In the genomic region with DNA sequence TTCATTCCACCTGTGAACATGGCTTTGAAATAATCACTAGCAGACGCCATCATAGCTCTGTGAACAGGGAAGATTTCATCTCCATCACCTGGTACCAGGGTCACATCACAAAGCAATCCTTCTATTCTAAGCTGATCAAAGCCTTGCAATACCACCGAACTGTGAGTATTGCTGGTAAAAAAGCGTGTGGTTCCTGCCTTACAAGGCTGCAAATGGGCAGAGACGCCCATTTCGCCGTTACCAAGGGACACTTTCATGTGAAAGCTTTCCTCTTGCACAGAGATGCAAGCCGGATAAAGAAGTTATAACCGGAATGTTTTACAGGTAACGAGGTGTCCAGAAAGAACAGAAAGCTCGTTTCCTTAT, we compare ENCODE assay signal across 6 cellular contexts. TPM values are rescaled to one million over a fixed set of nuclear protein-coding genes. Genes with fewer than 3 reads are reported as not detected.
DNase-seq lines count a peak whose midpoint lies in the region; ATAC-seq and TF ChIP-seq lines count a peak whose summit lies in the region.

No MANE protein-coding gene starts in this region.

- WGBS in IMR-90 (ENCODE audit: extremely low coverage in 2 of 2, insufficient read length in 1 of 2), 2 experiments: 0% methylated on average over 4 of the region's 10 CpGs; no CpG with 5 or more reads in 1 of the 2 experiments

- peak overlapping the region; percentile 96 for H2AK9ac ChIP-seq in IMR-90 (replicated peaks; ENCODE audit: low read depth, low read length, poor library complexity)

- peaks cover 30% of the 10 kb centered on the region for H3K4me1 Mint-ChIP-seq in endothelial cell (ENCODE audit: unreplicated experiment)

- peaks cover 0 to 38% of the 10 kb centered on the region in 2 experiments; a peak in 2 of 4 replicates for H3K79me1 ChIP-seq in IMR-90 (ENCODE audit: low read depth in 1 of 2, low read length in 2 of 2)

- H3K9me1 ChIP-seq in IMR-90 (ENCODE audit: insufficient read depth, low read length): peaks cover 7% of the 10 kb centered on the region

- H3K9me3 Mint-ChIP-seq in endothelial cell (ENCODE audit: unreplicated experiment): no peaks in the 10 kb centered on the region

- H2BK120ac ChIP-seq in IMR-90 (ENCODE audit: low read depth, low read length): peak overlapping the region; percentile 44

- peak overlapping the region; percentile 94 for H3K27ac Mint-ChIP-seq in endothelial cell (ENCODE audit: unreplicated experiment)

- peak overlapping the region; percentile 98 for H3K23ac ChIP-seq in IMR-90 (ENCODE audit: low read depth, low read length)

- H3K18ac ChIP-seq in IMR-90 (ENCODE audit: low read depth, low read length): peak overlapping the region; percentile 93

- H3K56ac ChIP-seq in IMR-90 (ENCODE audit: extremely low read depth, insufficient read depth, low read length): peak overlapping the region; percentile 78

- TF ChIP-seq POLR2A in IMR-90 (IDR thresholded peaks at IDR 0.05; ENCODE audit: low read depth, low read length): no peak

- H3K27me3 Mint-ChIP-seq in endothelial cell (ENCODE audit: unreplicated experiment): peaks cover 1% of the 10 kb centered on the region

- peak overlapping the region; percentile 94 for H2AFZ ChIP-seq in IMR-90 (replicated peaks; ENCODE audit: low read length, poor library complexity)

- CTCF ChIA-PET in IMR-90 (lab: Yijun Ruan, JAX): interaction anchor here (1.8 to 2.2 kb wide), 2 partner anchors 8 to 61 kb away, joined by 5 to 9 read pairs; no protein-coding TSS in a partner anchor

- in situ Hi-C loops in IMR-90 (cut with MboI; ENCODE audit: low sequenced_read_pairs): loop anchor here (25.0 kb wide), 2 partner anchors 328 to 678 kb away; partner anchors contain the start of gene CDKN2B

- dilution Hi-C loops in IMR-90 (cut with HindIII; ENCODE audit: low sequenced_read_pairs, unreplicated experiment): no loop called here

- H2AK5ac ChIP-seq in IMR-90 (ENCODE audit: low read depth, low read length): peak overlapping the region; percentile 64

- peak overlapping the region; percentile 97 for H3K4ac ChIP-seq in IMR-90 (ENCODE audit: low read depth, low read length)

- POLR2A ChIA-PET in IMR-90 (lab: Charles Lee; ENCODE audit: unreplicated experiment): no interaction called here

- H3K9ac ChIP-seq in IMR-90 (ENCODE audit: low read depth, low read length): peak overlapping the region; percentile 98
- peak overlapping the region; percentile 98 to 99 (median 98) for H3K9ac ChIP-seq in skeletal muscle tissue (ENCODE audit: low read depth in 1 of 3, low read length in 3 of 3)

- no peak overlapping the region for H2BK20ac ChIP-seq in IMR-90 (ENCODE audit: low read depth, low read length)

- peak overlapping the region; percentile 94 for H3K4me3 Mint-ChIP-seq in endothelial cell (ENCODE audit: unreplicated experiment)

- H3K14ac ChIP-seq in IMR-90 (replicated peaks; ENCODE audit: low read depth, low read length): peak overlapping the region; percentile 92

- intact Hi-C loops in IMR-90 (cut with micrococcal nuclease): loop anchor here (10.0 kb wide), 1 partner anchor 220 kb away; no protein-coding TSS in a partner anchor

- H4K91ac ChIP-seq in IMR-90 (ENCODE audit: insufficient read depth, low read depth, low read length): peak overlapping the region; percentile 82

- H3K9me3 ChIP-seq in IMR-90 (ENCODE audit: control insufficient read depth, insufficient read depth, low read length): no peaks in the 10 kb centered on the region
- H3K9me3 ChIP-seq in skeletal muscle tissue (ENCODE audit: control insufficient read depth in 3 of 3, low read length in 3 of 3): no peaks in the 10 kb centered on the region

- H3K27me3 ChIP-seq in IMR-90 (ENCODE audit: control insufficient read depth, insufficient read depth, low read length) (no peaks in the 10 kb centered on the region), skeletal muscle tissue (ENCODE audit: control insufficient read depth in 3 of 3, insufficient read depth in 3 of 3, low read length in 3 of 3) (no peaks in the 10 kb centered on the region)

- H3K27ac ChIP-seq in IMR-90 (ENCODE audit: insufficient read depth, low read length) (peak overlapping the region; percentile 96), skeletal muscle tissue (ENCODE audit: low read depth, low read length) (peak overlapping the region; percentile 93)

- ATAC-seq in GM19372 (IDR thresholded peaks at IDR 0.05; ENCODE audit: low read depth, unreplicated experiment) (peak; percentile 7), IMR-90 (ENCODE audit: low read depth) (no peak), HG03097 (IDR thresholded peaks at IDR 0.05; ENCODE audit: low FRiP score, unreplicated experiment) (no peak)

- no peak for TF ChIP-seq CTCF in IMR-90 (conservative IDR thresholded peaks at IDR 0.05; ENCODE audit: low read depth, low read length)
- no peak for TF ChIP-seq CTCF in endothelial cell (IDR thresholded peaks at IDR 0.05; ENCODE audit: unreplicated experiment)

- peak overlapping the region; percentile 96 for H3K4me2 ChIP-seq in IMR-90 (ENCODE audit: low read depth, low read length)

- peaks cover 11% of the 10 kb centered on the region for H3K36me3 ChIP-seq in IMR-90 (ENCODE audit: control insufficient read depth, insufficient read depth, low read length)
- peaks cover 0 to 5% (median 3%) of the 10 kb centered on the region in 3 donors for H3K36me3 ChIP-seq in skeletal muscle tissue (ENCODE audit: control insufficient read depth in 3 of 3, insufficient read depth in 3 of 3, low read length in 3 of 3)

- H4K20me1 ChIP-seq in IMR-90 (ENCODE audit: insufficient read depth, low read length): peaks cover 39% of the 10 kb centered on the region

- TF ChIP-seq RAD21 in IMR-90 (IDR thresholded peaks at IDR 0.05; ENCODE audit: low read length): no peak

- H2BK5ac ChIP-seq in IMR-90 (ENCODE audit: low read depth, low read length, poor library complexity, severe bottlenecking): peak overlapping the region; percentile 94

- H4K5ac ChIP-seq in IMR-90 (ENCODE audit: low read depth, low read length): peak overlapping the region; percentile 90

- H3K4me3 ChIP-seq in IMR-90 (ENCODE audit: insufficient read depth, low read depth, low read length) (peak overlapping the region; percentile 94), skeletal muscle tissue (ENCODE audit: low read length in 3 of 3) (peak overlapping the region; percentile 88 to 99 (median 92))

- H3K4me1 ChIP-seq in IMR-90 (ENCODE audit: control insufficient read depth, insufficient read depth, low read length) (peaks cover 7% of the 10 kb centered on the region), skeletal muscle tissue (ENCODE audit: control insufficient read depth in 3 of 3, insufficient read depth in 3 of 3, low read length in 3 of 3) (peaks cover 27 to 38% (median 32%) of the 10 kb centered on the region in 3 donors)

- peaks cover 13% of the 10 kb centered on the region for H3K36me3 Mint-ChIP-seq in endothelial cell (ENCODE audit: low read depth, unreplicated experiment)

- BruUV-seq in IMR-90 (replicated peaks; lab: Mats Ljungman, UMichigan): no TSS peak

- no peak overlapping the region for H2BK15ac ChIP-seq in IMR-90 (ENCODE audit: low read depth, low read length)

- DNase-seq in IMR-90 (peak; percentile 13), endothelial cell (ENCODE audit: low spot score) (peak; percentile 6), NCI-H1694 (lab: John Stamatoyannopoulos, UW) (no peak)

- H4K8ac ChIP-seq in IMR-90 (ENCODE audit: low read depth in 2 of 2, low read length in 2 of 2): peak overlapping the region; percentile 82 to 100

TF ChIP-seq in IMR-90, 13 proteins besides CTCF, POLR2A, EP300 and RAD21:
- no peak for TF ChIP-seq FOS (IDR thresholded peaks at IDR 0.05; ENCODE audit: low read depth, low read length)
- no peak for TF ChIP-seq RFX5 (IDR thresholded peaks at IDR 0.05; ENCODE audit: low read depth, low read length)
- no peak for TF ChIP-seq SMC3 (IDR thresholded peaks at IDR 0.05; ENCODE audit: low read depth, low read length)

RNA-seq across cellular contexts. Expression of gene KLHL9, which starts 0.6 kb away (rescaled TPM):
- total RNA-seq in IMR-90 (2012; rRNA removed) (46.4 and 68.6 TPM in 2 replicates), endothelial cell (ENCODE audit: unreplicated experiment) (39.5 TPM), skeletal muscle tissue (24.5 TPM)
- polyA plus RNA-seq in IMR-90 (2012; rRNA removed): 10.2 and 12.9 TPM in 2 replicates
- polyA plus RNA-seq in IMR-90 (2012; cell fraction: cytosol; rRNA removed): 3.3 and 3.5 TPM in 2 replicates
- 1.9 and 8.8 TPM in 2 replicates for polyA plus RNA-seq in IMR-90 (2012; cell fraction: nucleus; rRNA removed; ENCODE audit: low replicate concordance)

RNA-seq across cellular contexts. Expression of gene IFNA6, which starts 16.1 kb away (rescaled TPM):
- total RNA-seq in IMR-90 (2012; rRNA removed) (not detected in 2 replicates), endothelial cell (ENCODE audit: unreplicated experiment) (not detected), skeletal muscle tissue (not detected)
- polyA plus RNA-seq in IMR-90 (2012; rRNA removed): not detected in 2 replicates
- polyA plus RNA-seq in IMR-90 (2012; cell fraction: cytosol; rRNA removed): not detected in 2 replicates
- not detected in 2 replicates for polyA plus RNA-seq in IMR-90 (2012; cell fraction: nucleus; rRNA removed; ENCODE audit: low replicate concordance)

RNA-seq across cellular contexts. Expression of gene IFNA5, which starts 29.5 kb away (rescaled TPM):
- total RNA-seq in IMR-90 (2012; rRNA removed) (not detected in 2 replicates), endothelial cell (ENCODE audit: unreplicated experiment) (not detected), skeletal muscle tissue (not detected)
- polyA plus RNA-seq in IMR-90 (2012; rRNA removed): not detected in 2 replicates
- polyA plus RNA-seq in IMR-90 (2012; cell fraction: cytosol; rRNA removed): not detected in 2 replicates
- not detected in 2 replicates for polyA plus RNA-seq in IMR-90 (2012; cell fraction: nucleus; rRNA removed; ENCODE audit: low replicate concordance)

RNA-seq across cellular contexts. Expression of gene IFNA13, which starts 33.3 kb away (rescaled TPM):
- total RNA-seq in IMR-90 (2012; rRNA removed) (not detected in 2 replicates), endothelial cell (ENCODE audit: unreplicated experiment) (not detected), skeletal muscle tissue (0.52 TPM)
- polyA plus RNA-seq in IMR-90 (2012; rRNA removed): not detected in 2 replicates
- not detected in 2 replicates for polyA plus RNA-seq in IMR-90 (2012; cell fraction: cytosol; rRNA removed)
- polyA plus RNA-seq in IMR-90 (2012; cell fraction: nucleus; rRNA removed; ENCODE audit: low replicate concordance): not detected in 2 replicates

RNA-seq across cellular contexts. Expression of gene IFNA2, which starts 50.6 kb away (rescaled TPM):
- total RNA-seq in IMR-90 (2012; rRNA removed): not detected in 2 replicates
- not detected in 2 replicates for polyA plus RNA-seq in IMR-90 (2012; rRNA removed)
- polyA plus RNA-seq in IMR-90 (2012; cell fraction: cytosol; rRNA removed): not detected in 2 replicates
- not detected in 2 replicates for polyA plus RNA-seq in IMR-90 (2012; cell fraction: nucleus; rRNA removed; ENCODE audit: low replicate concordance)
- total RNA-seq in endothelial cell (ENCODE audit: unreplicated experiment): not detected
- total RNA-seq in skeletal muscle tissue: not detected
